ENCODE assay signal across 14 cellular contexts in genomic region chr6:11413112-11413687, GRCh38.
A peak's percentile ranks its signal among the peaks of the same experiment; 100 is the strongest.
DNase-seq lines count a peak whose midpoint lies in the region; ATAC-seq and TF ChIP-seq lines count a peak whose summit lies in the region.
"Had no signal": no experiment of that assay in that cellular context is flagged by ENCODE, and none has a peak within 500 bp of the region (broad histone marks: within the 10 kb centered on the region; RNA-seq: fewer than 3 reads in every experiment).

No MANE protein-coding gene starts in this region.

- CTCF ChIA-PET in MCF 10A (lab: Yijun Ruan, JAX) = interaction anchor here (1.0 kb wide), 1 partner anchor 82 kb away, joined by 3 read pairs; no protein-coding TSS in a partner anchor

- no peaks in the 10 kb centered on the region for H3K27me3 Mint-ChIP-seq in MCF 10A (ENCODE audit: insufficient read depth, unreplicated experiment)
- no peaks in the 10 kb centered on the region for H3K27me3 Mint-ChIP-seq in activated naive CD8-positive, alpha-beta T cell treated with anti-CD3 and anti-CD28 coated beads, Interleukin-2, amount 50 U/mL, for 24 hours
- no peaks in the 10 kb centered on the region for H3K27me3 Mint-ChIP-seq in stimulated activated naive CD8-positive, alpha-beta T cell treated with anti-CD3 and anti-CD28 coated beads, Interleukin-15, amount 100 ng/mL, for 72 hours

- no peak overlapping the region for H3K9ac ChIP-seq in MM.1S (ENCODE audit: low read length)

- no peak overlapping the region for H2AFZ ChIP-seq in MM.1S (ENCODE audit: low read length)

- H3K9me2 ChIP-seq in MM.1S (replicated peaks; ENCODE audit: insufficient read depth, low read length) = no peaks in the 10 kb centered on the region

- ATAC-seq in activated naive CD8-positive, alpha-beta T cell treated with anti-CD3 and anti-CD28 coated beads, Interleukin-2, amount 50 U/mL, for 24 hours = peak; percentile 4
- peak; percentile 35 for ATAC-seq in stimulated activated naive CD8-positive, alpha-beta T cell treated with anti-CD3 and anti-CD28 coated beads, Interleukin-15, amount 100 ng/mL, for 72 hours
- ATAC-seq in HG02642 (IDR thresholded peaks at IDR 0.05; ENCODE audit: poor library complexity, unreplicated experiment) = no peak
- ATAC-seq in GM21786 (IDR thresholded peaks at IDR 0.05; ENCODE audit: unreplicated experiment) = no peak

- H3K4me1 Mint-ChIP-seq in MCF 10A (ENCODE audit: insufficient read depth, unreplicated experiment) = peaks cover 6% of the 10 kb centered on the region
- H3K4me1 Mint-ChIP-seq in activated naive CD8-positive, alpha-beta T cell treated with anti-CD3 and anti-CD28 coated beads, Interleukin-2, amount 50 U/mL, for 24 hours = peaks cover 67% of the 10 kb centered on the region
- peaks cover 66% of the 10 kb centered on the region for H3K4me1 Mint-ChIP-seq in stimulated activated naive CD8-positive, alpha-beta T cell treated with anti-CD3 and anti-CD28 coated beads, Interleukin-15, amount 100 ng/mL, for 72 hours

- H3F3A ChIP-seq in MM.1S (ENCODE audit: insufficient read depth, low read length) = no peaks in the 10 kb centered on the region

- no peaks in the 10 kb centered on the region for H4K20me1 ChIP-seq in MM.1S (ENCODE audit: insufficient read depth, low read length)

- no peak overlapping the region for H3K27ac ChIP-seq in breast epithelium
- no peak overlapping the region for H3K27ac ChIP-seq in MM.1S (ENCODE audit: low read length)

- POLR2A ChIA-PET in MCF 10A (lab: Yijun Ruan, JAX) = interaction anchor here (1.6 kb wide), 1 partner anchor 180 kb away, joined by 6 read pairs; the partner anchor contains the start of gene NEDD9

- peak overlapping the region; percentile 21 for H3K27ac Mint-ChIP-seq in MCF 10A (ENCODE audit: low read depth, unreplicated experiment)
- peak overlapping the region; percentile 70 for H3K27ac Mint-ChIP-seq in activated naive CD8-positive, alpha-beta T cell treated with anti-CD3 and anti-CD28 coated beads, Interleukin-2, amount 50 U/mL, for 24 hours
- peak overlapping the region; percentile 87 to 94 for H3K27ac Mint-ChIP-seq in stimulated activated naive CD8-positive, alpha-beta T cell treated with anti-CD3 and anti-CD28 coated beads, Interleukin-15, amount 100 ng/mL, for 72 hours

- no peak overlapping the region for H3K4me3 Mint-ChIP-seq in MCF 10A (ENCODE audit: unreplicated experiment)
- peak overlapping the region; percentile 18 for H3K4me3 Mint-ChIP-seq in activated naive CD8-positive, alpha-beta T cell treated with anti-CD3 and anti-CD28 coated beads, Interleukin-2, amount 50 U/mL, for 24 hours
- H3K4me3 Mint-ChIP-seq in stimulated activated naive CD8-positive, alpha-beta T cell treated with anti-CD3 and anti-CD28 coated beads, Interleukin-15, amount 100 ng/mL, for 72 hours = peak overlapping the region; percentile 44 to 54

- H3K36me3 Mint-ChIP-seq in MCF 10A (ENCODE audit: insufficient read depth, unreplicated experiment) = no peaks in the 10 kb centered on the region
- H3K36me3 Mint-ChIP-seq in activated naive CD8-positive, alpha-beta T cell treated with anti-CD3 and anti-CD28 coated beads, Interleukin-2, amount 50 U/mL, for 24 hours (ENCODE audit: low read depth) = no peaks in the 10 kb centered on the region

- peaks cover 4 to 8% of the 10 kb centered on the region in 2 donors for H3K4me1 ChIP-seq in breast epithelium
- 0 out of 2 replicates have a peak, but pooled peaks cover 5% of the 10 kb centered on the region for H3K4me1 ChIP-seq in MM.1S (ENCODE audit: low read length)

- H3K36me3 ChIP-seq in breast epithelium (no peaks in the 10 kb centered on the region), MM.1S (replicated peaks; ENCODE audit: insufficient read depth, low read length) (no peaks in the 10 kb centered on the region)

- H3K9me3 ChIP-seq in breast epithelium = no peaks in the 10 kb centered on the region
- no peaks in the 10 kb centered on the region for H3K9me3 ChIP-seq in MM.1S (replicated peaks; ENCODE audit: insufficient read depth, low read length)

- H3K79me2 ChIP-seq in MM.1S (ENCODE audit: low read length) = no peaks in the 10 kb centered on the region

- intact Hi-C loops in MCF 10A (cut with micrococcal nuclease) = loop anchor here (5.0 kb wide), 1 partner anchor 271 kb away; no protein-coding TSS in a partner anchor
- intact Hi-C loops in breast epithelium (cut with DNase I; ENCODE audit: low total_unique reads) = no loop called here

- no TSS peak for BruUV-seq in MCF 10A (replicated peaks; lab: Mats Ljungman, UMichigan)

- no peaks in the 10 kb centered on the region for H3K9me3 Mint-ChIP-seq in MCF 10A (ENCODE audit: unreplicated experiment)
- H3K9me3 Mint-ChIP-seq in activated naive CD8-positive, alpha-beta T cell treated with anti-CD3 and anti-CD28 coated beads, Interleukin-2, amount 50 U/mL, for 24 hours = peaks cover 6% of the 10 kb centered on the region
- peaks cover 0 to 7% of the 10 kb centered on the region in 2 donors for H3K9me3 Mint-ChIP-seq in stimulated activated naive CD8-positive, alpha-beta T cell treated with anti-CD3 and anti-CD28 coated beads, Interleukin-15, amount 100 ng/mL, for 72 hours

- no peak for DNase-seq in MCF 10A (ENCODE audit: unreplicated experiment)
- no peak for DNase-seq in breast epithelium (ENCODE audit: low spot score in 2 of 2)
- no peak for DNase-seq in MM.1S
- no peak for DNase-seq in activated naive CD8-positive, alpha-beta T cell treated with anti-CD3 and anti-CD28 coated beads, Interleukin-2, amount 50 U/mL, for 24 hours
- DNase-seq in stimulated activated naive CD8-positive, alpha-beta T cell treated with anti-CD3 and anti-CD28 coated beads, Interleukin-15, amount 100 ng/mL, for 72 hours = no peak
- no peak for DNase-seq in HCEC 1CT
- DNase-seq: GOT3; NCI-H1694; NCI-H748 treated with DMSO at 0.1 percent for 48 hours; nucleus accumbens; stimulated activated CD4-positive, alpha-beta T cell treated with anti-CD3 and anti-CD28 coated beads, Interleukin-12 subunit alpha, Interleukin-12 subunit beta, amount 100 ng/mL, for 4 hours; SW 1271 had no signal

- H3K27me3 ChIP-seq in breast epithelium (no peaks in the 10 kb centered on the region), MM.1S (replicated peaks; ENCODE audit: insufficient read depth, low read length) (no peaks in the 10 kb centered on the region)

- H3K4me3 ChIP-seq in breast epithelium (no peak overlapping the region), MM.1S (ENCODE audit: low read length) (no peak overlapping the region)

- TF ChIP-seq POLR2A in breast epithelium (IDR thresholded peaks at IDR 0.05) = no peak

- no peak overlapping the region for H3K4me2 ChIP-seq in MM.1S (ENCODE audit: low read depth, low read length)

- TF ChIP-seq CTCF in MCF 10A (IDR thresholded peaks at IDR 0.05; ENCODE audit: unreplicated experiment) (no peak), breast epithelium (IDR thresholded peaks at IDR 0.05) (no peak), MM.1S (IDR thresholded peaks at IDR 0.05; ENCODE audit: low read length) (0 out of 2 replicates have a peak, but pooled peaks have one; percentile 3)

Comparison
In these comparisons a context has a peak if more than half of its experiments do, and no peak if none do; other contexts are left out.
1. H3K27ac Mint-ChIP-seq: peak in every context shown above with its lines; median percentile 90 in stimulated activated naive CD8-positive, alpha-beta T cell treated with anti-CD3 and anti-CD28 coated beads, Interleukin-15, amount 100 ng/mL, for 72 hours; 70 in activated naive CD8-positive, alpha-beta T cell treated with anti-CD3 and anti-CD28 coated beads, Interleukin-2, amount 50 U/mL, for 24 hours; 21 in MCF 10A.
2. ATAC-seq: peak in activated naive CD8-positive, alpha-beta T cell treated with anti-CD3 and anti-CD28 coated beads, Interleukin-2, amount 50 U/mL, for 24 hours (single experiment) and stimulated activated naive CD8-positive, alpha-beta T cell treated with anti-CD3 and anti-CD28 coated beads, Interleukin-15, amount 100 ng/mL, for 72 hours (single experiment); none in HG02642 (single experiment) and GM21786 (single experiment).